8 cellular contexts compared by ENCODE assay signal in the genomic region with DNA sequence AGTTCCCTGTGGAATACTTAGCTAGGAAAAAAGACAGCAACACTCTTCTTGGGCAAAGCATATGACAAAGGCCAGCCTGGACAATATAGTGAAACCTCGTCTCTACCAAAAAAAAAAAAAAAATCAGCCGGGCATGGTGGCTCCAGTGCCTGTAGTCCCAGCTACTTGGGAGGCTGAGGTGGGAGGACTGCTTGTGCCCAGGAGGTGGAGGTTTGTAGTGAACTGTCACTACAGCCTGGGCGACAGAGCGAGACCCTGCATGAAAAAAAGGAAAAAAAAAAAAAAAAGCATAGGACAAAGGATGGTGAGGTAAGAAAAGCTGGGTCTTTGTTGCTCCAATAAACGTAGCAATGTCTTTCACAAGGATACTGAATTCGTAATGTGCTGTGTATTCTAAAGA. TPM values are rescaled to one million over a fixed set of nuclear protein-coding genes. Genes with fewer than 3 reads are reported as not detected.
DNase-seq lines count a peak whose midpoint lies in the region; ATAC-seq and TF ChIP-seq lines count a peak whose summit lies in the region.

No MANE protein-coding gene starts in this region.

- TF ChIP-seq CTCF in GM10266 (IDR thresholded peaks at IDR 0.05; ENCODE audit: control insufficient read depth, insufficient read depth, low read depth, missing control alignments), result no peak

- peaks cover 19 to 39% (median 31%) of the 10 kb centered on the region in 4 donors for H3K4me1 Mint-ChIP-seq in CD4-positive, alpha-beta memory T cell

- H3K36me3 Mint-ChIP-seq in CD4-positive, alpha-beta memory T cell, result peaks cover 7 to 9% of the 10 kb centered on the region in 2 donors

- H2AFZ ChIP-seq in neuron (ENCODE audit: low read depth, low read length), result peak overlapping the region; percentile 71

- DNase-seq in CD4-positive, alpha-beta memory T cell, result no peak
- DNase-seq in MG63 (no peak), posterior cingulate gyrus (no peak), NCI-H1694 (lab: John Stamatoyannopoulos, UW) (no peak), GM10266 (ENCODE audit: extremely low spot score) (no peak)

- CTCF ChIA-PET in CD4-positive, alpha-beta memory T cell (lab: Charles Lee; ENCODE audit: partially characterized antibody), result interaction anchor here (1.0 to 1.9 kb wide), 3 partner anchors 8 to 251 kb away, joined by 3 to 7 read pairs (median 5); no protein-coding TSS in a partner anchor

- H3K27me3 Mint-ChIP-seq in CD4-positive, alpha-beta memory T cell, result no peaks in the 10 kb centered on the region

- H3K27ac ChIP-seq in CD4-positive, alpha-beta memory T cell (ENCODE audit: low read depth, low read length), result peak overlapping the region; percentile 87
- H3K27ac ChIP-seq in duodenal mucosa (ENCODE audit: low read depth, low read length), result no peak overlapping the region

- peak overlapping the region; percentile 79 to 85 for H3K9ac ChIP-seq in duodenal mucosa (ENCODE audit: low read depth in 1 of 2, low read length in 2 of 2)

- H3K9me3 ChIP-seq in CD4-positive, alpha-beta memory T cell (ENCODE audit: control insufficient read depth in 1 of 2, low read length in 2 of 2), result no peaks in the 10 kb centered on the region
- H3K9me3 ChIP-seq in MG63 (no peaks in the 10 kb centered on the region), duodenal mucosa (ENCODE audit: control insufficient read depth in 1 of 2, low read length in 2 of 2) (no peaks in the 10 kb centered on the region), neuron (ENCODE audit: low read length) (no peaks in the 10 kb centered on the region)

- ATAC-seq in HG02973 (IDR thresholded peaks at IDR 0.05; ENCODE audit: unreplicated experiment), result no peak

- H3K27me3 ChIP-seq in CD4-positive, alpha-beta memory T cell (ENCODE audit: insufficient read depth, low read length), result no peaks in the 10 kb centered on the region
- H3K27me3 ChIP-seq in MG63, result no peaks in the 10 kb centered on the region
- no peaks in the 10 kb centered on the region for H3K27me3 ChIP-seq in duodenal mucosa (ENCODE audit: control insufficient read depth in 1 of 2, insufficient read depth in 2 of 2, low read length in 2 of 2)
- H3K27me3 ChIP-seq in neuron (ENCODE audit: insufficient read depth, low read length), result no peaks in the 10 kb centered on the region

- H3K4me3 Mint-ChIP-seq in CD4-positive, alpha-beta memory T cell, result peak overlapping the region; percentile 86 to 98 (median 92)

- H3K9me3 Mint-ChIP-seq in CD4-positive, alpha-beta memory T cell, result no peaks in the 10 kb centered on the region

- no peaks in the 10 kb centered on the region for H3K36me3 ChIP-seq in CD4-positive, alpha-beta memory T cell (ENCODE audit: insufficient read depth, low read length)
- H3K36me3 ChIP-seq in MG63, result no peaks in the 10 kb centered on the region
- H3K36me3 ChIP-seq in duodenal mucosa (ENCODE audit: control insufficient read depth in 1 of 2, insufficient read depth in 2 of 2, low read length in 2 of 2), result no peaks in the 10 kb centered on the region
- H3K36me3 ChIP-seq in neuron (ENCODE audit: insufficient read depth, low read length), result no peaks in the 10 kb centered on the region

- peak overlapping the region in 6 of 7 donors; percentile 50 to 95 (median 88) for H3K27ac Mint-ChIP-seq in CD4-positive, alpha-beta memory T cell

- POLR2A ChIA-PET in CD4-positive, alpha-beta memory T cell (lab: Charles Lee; ENCODE audit: partially characterized antibody), result interaction anchor here (0.6 to 3.1 kb wide), 14 partner anchors 8 to 601 kb away, joined by 3 to 17 read pairs (median 8); partner anchors contain the start of genes DDHD1, ERO1A, GNPNAT1 and PSMC6

- H3K4me1 ChIP-seq in CD4-positive, alpha-beta memory T cell (ENCODE audit: insufficient read depth, low read length), result peaks cover 23% of the 10 kb centered on the region
- H3K4me1 ChIP-seq in duodenal mucosa (ENCODE audit: control insufficient read depth in 1 of 2, insufficient read depth in 2 of 2, low read length in 2 of 2) (peaks cover 21 to 23% of the 10 kb centered on the region in 2 donors), neuron (ENCODE audit: insufficient read depth, low read length) (peaks cover 11% of the 10 kb centered on the region)

- intact Hi-C loops in CD4-positive, alpha-beta memory T cell (cut with micrococcal nuclease), result loop anchor here (5.0 kb wide), 4 partner anchors 91 to 899 kb away; partner anchors contain the start of genes FERMT2 and FRMD6
- intact Hi-C loops in posterior cingulate gyrus (cut with DNase I), result loop anchor here (5.0 to 10.0 kb wide), 2 partner anchors 156 to 244 kb away; partner anchors contain the start of genes GNPNAT1 and PSMC6

- H3K4me3 ChIP-seq in CD4-positive, alpha-beta memory T cell (ENCODE audit: low read length in 2 of 2), result peak overlapping the region; percentile 67 to 90
- H3K4me3 ChIP-seq in MG63 (peak overlapping the region; percentile 70; the same call in 1 of the 2 replicates), duodenal mucosa (ENCODE audit: low read depth in 1 of 2, low read length in 2 of 2) (peak overlapping the region; percentile 75 to 89), neuron (ENCODE audit: low read length) (peak overlapping the region; percentile 68)

RNA-seq across cellular contexts. Expression of gene TXNDC16, which starts 1.1 kb away (rescaled TPM):
- total RNA-seq in CD4-positive, alpha-beta memory T cell, result 1 to 10 TPM; 7.0 to 7.6 TPM
- polyA plus RNA-seq in CD4-positive, alpha-beta memory T cell, result 1 to 10 TPM; 2.8 to 3.2 TPM
- total RNA-seq in MG63 (2014; rRNA removed; shearing (Covaris generic); ENCODE audit: low replicate concordance), result 0.37 and 1.9 TPM in 2 replicates

RNA-seq across cellular contexts. Expression of gene GPR137C, which starts 1.4 kb away (rescaled TPM):
- total RNA-seq in CD4-positive, alpha-beta memory T cell, result under 1 TPM in 1 of 2 experiments, not detected in 1; 0.20 TPM
- polyA plus RNA-seq in CD4-positive, alpha-beta memory T cell, result not detected
- 0.81 and 1.1 TPM in 2 replicates for total RNA-seq in MG63 (2014; rRNA removed; shearing (Covaris generic); ENCODE audit: low replicate concordance)
